In genomic region chr12:52032797-52033505, GRCh38 we compare ENCODE assay signal across 8 cellular contexts. TPM values are rescaled to one million over a fixed set of nuclear protein-coding genes. Genes with fewer than 3 reads are reported as not detected.
DNase-seq lines count a peak whose midpoint lies in the region; FAIRE-seq and TF ChIP-seq lines count a peak whose summit lies in the region.

No MANE protein-coding gene starts in this region.

- POLR2A ChIA-PET in HEK293T (lab: Yijun Ruan, JAX) = interaction anchor here (0.6 to 2.8 kb wide), 7 partner anchors 11 to 49 kb away, joined by 3 to 22 read pairs (median 7); partner anchors contain the start of genes ATG101 and NR4A1

- H3K27me3 Mint-ChIP-seq in activated naive CD4-positive, alpha-beta T cell treated with anti-CD3 and anti-CD28 coated beads for 36 hours (ENCODE audit: low read depth) = no peaks in the 10 kb centered on the region

- peak; percentile 6 for FAIRE-seq in frontal cortex (lab: Jason Lieb, UNC)

- H3K4me3 ChIP-seq in SJSA1 = peak overlapping the region; percentile 28

- peak overlapping the region; percentile 83 for H3K27ac ChIP-seq in SJSA1
- H3K27ac ChIP-seq in temporal lobe (ENCODE audit: low read depth, low read length) = peak overlapping the region; percentile 93

- no peaks in the 10 kb centered on the region for H3K36me3 Mint-ChIP-seq in activated naive CD4-positive, alpha-beta T cell treated with anti-CD3 and anti-CD28 coated beads for 36 hours (ENCODE audit: low read depth)

- H3K9me3 ChIP-seq in SJSA1 (replicated peaks) = 0 out of 2 replicates have a peak, but pooled peaks cover 4% of the 10 kb centered on the region

- H3K4me3 Mint-ChIP-seq in activated naive CD4-positive, alpha-beta T cell treated with anti-CD3 and anti-CD28 coated beads for 36 hours = peak overlapping the region; percentile 56

- H3K4me1 ChIP-seq in SJSA1 (replicated peaks) = peaks cover 20% of the 10 kb centered on the region

- H3K27me3 ChIP-seq in SJSA1 (replicated peaks) = no peaks in the 10 kb centered on the region

- peaks cover 36% of the 10 kb centered on the region for H3K4me1 Mint-ChIP-seq in activated naive CD4-positive, alpha-beta T cell treated with anti-CD3 and anti-CD28 coated beads for 36 hours (ENCODE audit: low read depth)

- no peaks in the 10 kb centered on the region for H3K9me3 Mint-ChIP-seq in activated naive CD4-positive, alpha-beta T cell treated with anti-CD3 and anti-CD28 coated beads for 36 hours

- peaks cover 4% of the 10 kb centered on the region; the same call in 1 of the 2 replicates for H3K36me3 ChIP-seq in SJSA1

- CTCF ChIA-PET in HEK293T (lab: Yijun Ruan, JAX) = interaction anchor here (0.6 to 3.9 kb wide), 4 partner anchors 9 to 81 kb away, joined by 3 to 22 read pairs (median 4); partner anchors contain the start of gene ACVR1B
- CTCF ChIA-PET in activated naive CD4-positive, alpha-beta T cell treated with anti-CD3 and anti-CD28 coated beads for 36 hours (lab: Charles Lee) = interaction anchor here (0.9 to 13.8 kb wide), 13 partner anchors 10 to 109 kb away, joined by 3 to 315 read pairs (median 8); partner anchors contain the start of genes ATG101 and NR4A1

- DNase-seq in GM03348 (ENCODE audit: low spot score) (peak; percentile 98), HEK293T (ENCODE audit: extremely low spot score) (peak; percentile 92), MV-4-11 (lab: John Stamatoyannopoulos, UW) (peak; percentile 94), SJSA1 (ENCODE audit: low read depth in 1 of 2, low spot score in 2 of 2) (peak; percentile 82 to 97), frontal cortex (ENCODE audit: low spot score in 2 of 2) (peak; percentile 94 to 96), nucleus accumbens (lab: John Stamatoyannopoulos, UW) (peak; percentile 65 to 99 (median 95))
- DNase-seq in activated naive CD4-positive, alpha-beta T cell treated with anti-CD3 and anti-CD28 coated beads for 36 hours = peak; percentile 94

- peak overlapping the region; percentile 47 for H3K27ac Mint-ChIP-seq in activated naive CD4-positive, alpha-beta T cell treated with anti-CD3 and anti-CD28 coated beads for 36 hours

- intact Hi-C loops in activated naive CD4-positive, alpha-beta T cell treated with anti-CD3 and anti-CD28 coated beads for 36 hours (cut with micrococcal nuclease) = loop anchor here (1.0 kb wide), 1 partner anchor 18 kb away; the partner anchor contains the start of gene NR4A1

TF ChIP-seq in HEK293T, 16 proteins besides CTCF, POLR2A, EP300 and RAD21:
- TF ChIP-seq PKNOX1 (IDR thresholded peaks at IDR 0.05) (no peak), L3MBTL2 (conservative IDR thresholded peaks at IDR 0.05) (peak; percentile 43)
TF ChIP-seq in HEK293T: peak in this region for 1.

RNA-seq across cellular contexts. Expression of gene NR4A1, which starts 18.3 kb away (rescaled TPM):
- 3.7 and 7.0 TPM in 2 replicates for total RNA-seq in SJSA1 (2014; rRNA removed; shearing (Covaris generic))
- total RNA-seq in activated naive CD4-positive, alpha-beta T cell treated with anti-CD3 and anti-CD28 coated beads for 36 hours = 10 to 100 TPM; 64.2 to 64.8 TPM
- 5.3 TPM for total RNA-seq in frontal cortex
- 10.1 TPM for total RNA-seq in temporal lobe

RNA-seq across cellular contexts. Expression of gene TAMALIN, which starts 26.2 kb away (rescaled TPM):
- 6.8 and 13.1 TPM in 2 replicates for total RNA-seq in SJSA1 (2014; rRNA removed; shearing (Covaris generic))
- 10 to 100 TPM; 14.7 to 14.8 TPM for total RNA-seq in activated naive CD4-positive, alpha-beta T cell treated with anti-CD3 and anti-CD28 coated beads for 36 hours
- total RNA-seq in frontal cortex = 2.4 TPM
- 1.5 TPM for total RNA-seq in temporal lobe

RNA-seq across cellular contexts. Expression of gene ATG101, which starts 36.8 kb away (rescaled TPM):
- total RNA-seq in SJSA1 (2014; rRNA removed; shearing (Covaris generic)) = 78.6 and 115 TPM in 2 replicates
- total RNA-seq in activated naive CD4-positive, alpha-beta T cell treated with anti-CD3 and anti-CD28 coated beads for 36 hours = 10 to 100 TPM; 21.8 to 22.0 TPM
- 26.5 TPM for total RNA-seq in frontal cortex
- 15.0 TPM for total RNA-seq in temporal lobe

RNA-seq across cellular contexts. Expression of gene SMIM41, which starts 46.6 kb away (rescaled TPM):
- total RNA-seq in SJSA1 (2014; rRNA removed; shearing (Covaris generic)) = not detected in 2 replicates
- total RNA-seq in activated naive CD4-positive, alpha-beta T cell treated with anti-CD3 and anti-CD28 coated beads for 36 hours = not detected
- total RNA-seq in frontal cortex = not detected
- total RNA-seq in temporal lobe = not detected

Comparison
In these comparisons a context has a peak if more than half of its experiments do, and no peak if none do; other contexts are left out.
1. Peak in every context shown above with its lines: DNase-seq, H3K4me3 ChIP-seq and H3K27ac ChIP-seq.